In genomic region chr14:28755198-28755794, GRCh38 we compare ENCODE assay signal across 1 cellular context.
TF ChIP-seq lines count a peak whose summit lies in the region.

No MANE protein-coding gene starts in this region.

TF ChIP-seq in H1, 55 proteins besides CTCF, POLR2A, EP300 and RAD21:
- peak; percentile 79 for TF ChIP-seq SUZ12 (IDR thresholded peaks at IDR 0.05; ENCODE audit: low read length)
- peak; percentile 64 for TF ChIP-seq EZH2 (IDR thresholded peaks at IDR 0.05; ENCODE audit: low read depth, low read length, severe bottlenecking)
- no peak for TF ChIP-seq HDAC2 (IDR thresholded peaks at IDR 0.05; ENCODE audit: borderline replicate concordance in 1 of 2, low read depth in 2 of 2, low read length in 2 of 2)
- TF ChIP-seq JUN (IDR thresholded peaks at IDR 0.05; ENCODE audit: low read depth, low read length): no peak
- TF ChIP-seq RNF2 (IDR thresholded peaks at IDR 0.05; ENCODE audit: borderline replicate concordance, low read depth, low read length, missing control alignments, poor library complexity, severe bottlenecking): peak; percentile 75
- TF ChIP-seq, protein P1, sequence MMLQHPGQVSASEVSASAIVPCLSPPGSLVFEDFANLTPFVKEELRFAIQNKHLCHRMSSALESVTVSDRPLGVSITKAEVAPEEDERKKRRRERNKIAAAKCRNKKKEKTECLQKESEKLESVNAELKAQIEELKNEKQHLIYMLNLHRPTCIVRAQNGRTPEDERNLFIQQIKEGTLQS (IDR thresholded peaks at IDR 0.05; ENCODE audit: insufficient read depth, low read depth, low read length): no peak
- no peak for TF ChIP-seq MAFK (IDR thresholded peaks at IDR 0.05; ENCODE audit: low read depth, low read length)
